In genomic region chr13:24727731-24728601, GRCh38 we compare ENCODE assay signal across 10 cellular contexts. TPM values are rescaled to one million over a fixed set of nuclear protein-coding genes. Genes with fewer than 3 reads are reported as not detected.
DNase-seq lines count a peak whose midpoint lies in the region; ATAC-seq, FAIRE-seq and TF ChIP-seq lines count a peak whose summit lies in the region.
"Had no signal": no experiment of that assay in that cellular context is flagged by ENCODE, and none has a peak within 500 bp of the region (broad histone marks: within the 10 kb centered on the region; RNA-seq: fewer than 3 reads in every experiment).

No MANE protein-coding gene starts in this region.

- ATAC-seq in HG02759 (IDR thresholded peaks at IDR 0.05; ENCODE audit: unreplicated experiment) (peak; percentile 83), T-cell (replicated peaks in 1 of 4) (peak; percentile 95 to 99 (median 96))

- no peak overlapping the region for H3K4me3 ChIP-seq in astrocyte (ENCODE audit: insufficient read depth, low read depth, low read length)
- no peak overlapping the region for H3K4me3 ChIP-seq in hepatocyte
- H3K4me3 ChIP-seq in spleen = no peak overlapping the region
- H3K4me3 ChIP-seq: BLaER1 treated with 17β-estradiol and CSF1 and Interleukin-3, amounts not matched to agents 10 nM and 100 nM had no signal

- CTCF ChIA-PET in T-cell (lab: Charles Lee) = interaction anchor here (0.6 to 3.0 kb wide), 17 partner anchors 11 to 1533 kb away, joined by 3 to 31 read pairs (median 5); no protein-coding TSS in a partner anchor

- no peak overlapping the region for H3K4me2 ChIP-seq in astrocyte (ENCODE audit: low read length)
- no peak overlapping the region for H3K4me2 ChIP-seq in hepatocyte

- DNase-seq in NCI-H2081 (lab: John Stamatoyannopoulos, UW) (peak; percentile 72 to 78), NCI-H2081 treated with DMSO at 0.1 percent for 48 hours (lab: John Stamatoyannopoulos, UW) (no peak), NCI-H1436 (lab: John Stamatoyannopoulos, UW) (peak; percentile 53), T-cell (peak; percentile 28 to 78 (median 68)), astrocyte (ENCODE audit: low read depth) (peak; percentile 62), hepatocyte (ENCODE audit: low spot score) (peak; percentile 88), spleen (no peak)

- WGBS in hepatocyte (ENCODE audit: low lambda C conversion rate, missing lambda C conversion rate) = 62% methylated on average over 24 of the region's 24 CpGs
- WGBS in spleen, 5 donors = 58 to 64% (median 61%) methylated on average over 24 of the region's 24 CpGs

- no peak overlapping the region for H3K4me3 Mint-ChIP-seq in T-cell
- no peak overlapping the region for H3K4me3 Mint-ChIP-seq in astrocyte (ENCODE audit: unreplicated experiment)

- no peaks in the 10 kb centered on the region for H3K9me2 ChIP-seq in hepatocyte (replicated peaks; ENCODE audit: insufficient read depth)

- H3K9me3 Mint-ChIP-seq in T-cell (peaks cover 0 to 4% (median 4%) of the 10 kb centered on the region in 3 donors), astrocyte (ENCODE audit: unreplicated experiment) (peaks cover 9% of the 10 kb centered on the region)

- intact Hi-C loops in spleen (cut with DNase I; ENCODE audit: low total_unique reads) = no loop called here

- H3K27me3 ChIP-seq in astrocyte (ENCODE audit: insufficient read depth, low read length) (no peaks in the 10 kb centered on the region), hepatocyte (no peaks in the 10 kb centered on the region), spleen (replicated peaks in 1 of 7) (peaks cover 0 to 28% (median 0%) of the 10 kb centered on the region in 7 donors)
- H3K27me3 ChIP-seq: BLaER1 treated with 17β-estradiol and CSF1 and Interleukin-3, amounts not matched to agents 10 nM and 100 nM had no signal

- H3K36me3 ChIP-seq in astrocyte (ENCODE audit: insufficient read depth, low read length) (no peaks in the 10 kb centered on the region), hepatocyte (replicated peaks; ENCODE audit: insufficient read depth, low read depth) (no peaks in the 10 kb centered on the region), spleen (no peaks in the 10 kb centered on the region)
- H3K36me3 ChIP-seq: BLaER1 treated with 17β-estradiol and CSF1 and Interleukin-3, amounts not matched to agents 10 nM and 100 nM had no signal

- H3K4me1 Mint-ChIP-seq in T-cell = peaks cover 0 to 5% (median 0%) of the 10 kb centered on the region in 3 donors
- H3K4me1 Mint-ChIP-seq in astrocyte (ENCODE audit: low read depth, unreplicated experiment) = no peaks in the 10 kb centered on the region

- H2AFZ ChIP-seq in astrocyte (ENCODE audit: low read depth, low read length) = no peak overlapping the region
- H2AFZ ChIP-seq in hepatocyte = no peak overlapping the region

- POLR2A ChIA-PET in T-cell (lab: Charles Lee) = interaction anchor here in 1 of 2 donors (0.5 kb wide), 1 partner anchor 524 kb away, joined by 3 read pairs; no protein-coding TSS in a partner anchor

- H3K36me3 Mint-ChIP-seq in T-cell (no peaks in the 10 kb centered on the region), astrocyte (ENCODE audit: low read depth, unreplicated experiment) (peaks cover 3% of the 10 kb centered on the region)

- H3K4me1 ChIP-seq in astrocyte (ENCODE audit: insufficient read depth, low read length) (no peaks in the 10 kb centered on the region), hepatocyte (ENCODE audit: insufficient read depth) (no peaks in the 10 kb centered on the region), spleen (peaks cover 0 to 3% (median 0%) of the 10 kb centered on the region in 6 donors)

- H3K9me3 ChIP-seq in astrocyte (ENCODE audit: insufficient read depth, low read depth, low read length) (no peaks in the 10 kb centered on the region), hepatocyte (ENCODE audit: low read depth) (no peaks in the 10 kb centered on the region), spleen (peaks cover 0 to 16% (median 11%) of the 10 kb centered on the region in 8 donors)

- no peak overlapping the region for H3K9ac ChIP-seq in astrocyte (ENCODE audit: low read length)
- H3K9ac ChIP-seq: BLaER1 treated with 17β-estradiol and CSF1 and Interleukin-3, amounts not matched to agents 10 nM and 100 nM had no signal

- TF ChIP-seq CTCF in astrocyte (IDR thresholded peaks at IDR 0.05; ENCODE audit: insufficient read depth, low read depth, low read length) (peak; percentile 74), hepatocyte (IDR thresholded peaks at IDR 0.05; ENCODE audit: poor library complexity) (peak; percentile 84), spleen (IDR thresholded peaks at IDR 0.05 in 8 of 11, conservative IDR thresholded peaks at IDR 0.05 in 3 of 11) (peak; percentile 54 to 85 (median 72))

- no peak overlapping the region for H3K27ac ChIP-seq in astrocyte (ENCODE audit: low read depth, low read length)
- no peak overlapping the region for H3K27ac ChIP-seq in hepatocyte
- no peak overlapping the region for H3K27ac ChIP-seq in spleen
- H3K27ac ChIP-seq: BLaER1 treated with 17β-estradiol and CSF1 and Interleukin-3, amounts not matched to agents 10 nM and 100 nM had no signal

- H3K27ac Mint-ChIP-seq in T-cell (no peak overlapping the region), astrocyte (ENCODE audit: unreplicated experiment) (no peak overlapping the region)

- no peak for FAIRE-seq in astrocyte (lab: Jason Lieb, UNC)

- peaks cover 8 to 11% of the 10 kb centered on the region in 2 donors for H3K27me3 Mint-ChIP-seq in T-cell
- peaks cover 36% of the 10 kb centered on the region for H3K27me3 Mint-ChIP-seq in astrocyte (ENCODE audit: low read depth, unreplicated experiment)

- no peaks in the 10 kb centered on the region for H4K20me1 ChIP-seq in astrocyte (ENCODE audit: insufficient read depth, low read length)
- no peaks in the 10 kb centered on the region for H4K20me1 ChIP-seq in hepatocyte (ENCODE audit: insufficient read depth, poor library complexity, severe bottlenecking)
- H4K20me1 ChIP-seq: BLaER1 treated with 17β-estradiol and CSF1 and Interleukin-3, amounts not matched to agents 10 nM and 100 nM had no signal

- TF ChIP-seq POLR2A in spleen (IDR thresholded peaks at IDR 0.05) = no peak

- H3K79me2 ChIP-seq in astrocyte (ENCODE audit: insufficient read depth, low read length) (no peaks in the 10 kb centered on the region), hepatocyte (no peaks in the 10 kb centered on the region)

RNA-seq across cellular contexts. Expression of gene RNF17, which starts 36.0 kb away (rescaled TPM):
- total RNA-seq in T-cell (under 1 TPM in 1 of 5 donors, not detected in 4; 0.84 TPM), astrocyte (not detected in 2 replicates), hepatocyte (not detected in 2 replicates), spleen (under 1 TPM in 2 of 7 donors, not detected in 5; 0.32 to 0.38 TPM)
- polyA plus RNA-seq in hepatocyte (not detected in 2 replicates), spleen (under 1 TPM in 2 of 3 donors, not detected in 1; 0.02 to 0.15 TPM)
- total RNA-seq: temporal lobe had no signal

RNA-seq across cellular contexts. Expression of gene ATP12A, which starts 47.8 kb away (rescaled TPM):
- not detected for total RNA-seq in T-cell
- total RNA-seq in astrocyte = 0.19 TPM in 1 of 2 replicates, not detected in the other
- 0.07 TPM in 1 of 2 replicates, not detected in the other for total RNA-seq in hepatocyte
- polyA plus RNA-seq in hepatocyte = 0.31 TPM in 1 of 2 replicates, not detected in the other
- not detected for total RNA-seq in spleen
- not detected for polyA plus RNA-seq in spleen

Comparison
In these comparisons a context has a peak if more than half of its experiments do, and no peak if none do; other contexts are left out.
1. DNase-seq: peak in NCI-H2081 (2 of 2), NCI-H1436 (single experiment), T-cell (34 of 34), astrocyte (single experiment) and hepatocyte (single experiment); none in NCI-H2081 treated with DMSO at 0.1 percent for 48 hours (single experiment) and spleen (single experiment).
2. Peak in every context shown above with its lines, with median percentiles within 50 percentile points of each other: CTCF ChIP-seq.